17 cellular contexts compared by ENCODE assay signal in genomic region chr5:14039576-14039975, GRCh38.
DNase-seq lines count a peak whose midpoint lies in the region; ATAC-seq and TF ChIP-seq lines count a peak whose summit lies in the region.
"Had no signal": no experiment of that assay in that cellular context is flagged by ENCODE, and none has a peak within 500 bp of the region (broad histone marks: within the 10 kb centered on the region; RNA-seq: fewer than 3 reads in every experiment).

No MANE protein-coding gene starts in this region.

- no peak overlapping the region for H3K4me3 Mint-ChIP-seq in activated naive CD8-positive, alpha-beta T cell treated with anti-CD3 and anti-CD28 coated beads, Interleukin-2, amount 50 U/mL, for 24 hours

- H3K9me3 ChIP-seq in HUES48 (ENCODE audit: control insufficient read depth, insufficient read depth, low read length) = no peaks in the 10 kb centered on the region
- H3K9me3 ChIP-seq in mammary epithelial cell (replicated peaks; ENCODE audit: insufficient read depth, low read length) = no peaks in the 10 kb centered on the region
- H3K9me3 ChIP-seq: ascending aorta, ovary had no signal

- H3K27me3 ChIP-seq in BJ (ENCODE audit: control insufficient read depth, insufficient read depth, low read length) (no peaks in the 10 kb centered on the region), HUES48 (ENCODE audit: control insufficient read depth, insufficient read depth, low read length) (peaks cover 3% of the 10 kb centered on the region; the same call in 1 of the 2 replicates), mammary epithelial cell (ENCODE audit: insufficient read depth, low read length) (no peaks in the 10 kb centered on the region), mesendoderm (ENCODE audit: insufficient read depth, low read length, poor library complexity) (no peaks in the 10 kb centered on the region)
- H3K27me3 ChIP-seq: ascending aorta, ovary had no signal

- no peaks in the 10 kb centered on the region for H3K79me1 ChIP-seq in mesendoderm (ENCODE audit: low read length)

- BruUV-seq in mammary epithelial cell (replicated peaks; lab: Mats Ljungman, UMichigan) = no TSS peak

- in situ Hi-C loops in mammary epithelial cell (cut with MboI; ENCODE audit: low sequenced_read_pairs in 2 of 2) = no loop called here

- H3K27ac ChIP-seq in HUES48 (ENCODE audit: low read depth, low read length) (peak overlapping the region; percentile 86), mammary epithelial cell (ENCODE audit: insufficient read depth, low read depth, low read length) (peak overlapping the region; percentile 93), mesendoderm (ENCODE audit: low read depth, low read length) (no peak overlapping the region)
- H3K27ac ChIP-seq: ascending aorta, dorsolateral prefrontal cortex, ovary had no signal

- WGBS in mammary epithelial cell (ENCODE audit: low coverage, missing lambda C conversion rate) = 7% methylated on average over 1 of the region's 1 CpG
- WGBS in mesendoderm (ENCODE audit: extremely low coverage, insufficient coverage, low lambda C conversion rate) = no CpG with 5 or more reads among the region's 1 CpG

- CTCF ChIA-PET in BJ (lab: Yijun Ruan, JAX) (interaction anchor here (0.6 to 1.2 kb wide), 4 partner anchors 23 to 230 kb away, joined by 3 to 4 read pairs (median 3); no protein-coding TSS in a partner anchor), mammary epithelial cell (lab: Charles Lee; ENCODE audit: low non-redundant PET) (no interaction called here)

- TF ChIP-seq CTCF in BJ (IDR thresholded peaks at IDR 0.05; ENCODE audit: insufficient read depth, low read depth, low read length) (no peak), mammary epithelial cell (conservative IDR thresholded peaks at IDR 0.05 in 1 of 2, IDR thresholded peaks at IDR 0.05 in 1 of 2; ENCODE audit: extremely low read depth in 1 of 2, insufficient read depth in 1 of 2, low read depth in 1 of 2, low read length in 2 of 2) (no peak)

- DNase-seq in BJ (ENCODE audit: low read depth) = peak; percentile 57
- peak; percentile 87 for DNase-seq in mammary epithelial cell
- DNase-seq in mesendoderm = peak; percentile 46
- no peak for DNase-seq in activated naive CD8-positive, alpha-beta T cell treated with anti-CD3 and anti-CD28 coated beads, Interleukin-2, amount 50 U/mL, for 24 hours
- DNase-seq in head of caudate nucleus = no peak
- no peak for DNase-seq in stimulated activated naive CD8-positive, alpha-beta T cell treated with anti-CD3 and anti-CD28 coated beads, Interleukin-15, Interleukin-2, amounts not matched to agents 100 U/mL and 50 U/mL, for 24 hours
- no peak for DNase-seq in stimulated activated naive CD4-positive, alpha-beta T cell treated with Interleukin-2 at 50 U/mL for 16 hours (lab: John Stamatoyannopoulos, UW)
- DNase-seq: activated CD8-positive, alpha-beta memory T cell treated with anti-CD3 and anti-CD28 coated beads for 24 hours; activated gamma-delta T cell; C1 segment of cervical spinal cord; DMS79 treated with DMSO at 0.1 percent for 48 hours; dorsolateral prefrontal cortex; foreskin melanocyte; ovary; substantia nigra had no signal

- ATAC-seq in activated naive CD8-positive, alpha-beta T cell treated with anti-CD3 and anti-CD28 coated beads, Interleukin-2, amount 50 U/mL, for 24 hours = no peak
- no peak for ATAC-seq in stimulated activated naive CD8-positive, alpha-beta T cell treated with anti-CD3 and anti-CD28 coated beads, Interleukin-15, Interleukin-2, amounts not matched to agents 100 U/mL and 50 U/mL, for 24 hours

- no peak overlapping the region for H3K23ac ChIP-seq in mesendoderm (ENCODE audit: low read length)

- no peak overlapping the region for H2BK15ac ChIP-seq in mesendoderm (replicated peaks; ENCODE audit: low read depth)

- no peaks in the 10 kb centered on the region for H3K36me3 Mint-ChIP-seq in activated naive CD8-positive, alpha-beta T cell treated with anti-CD3 and anti-CD28 coated beads, Interleukin-2, amount 50 U/mL, for 24 hours (ENCODE audit: low read depth)

- H3K79me2 ChIP-seq in mammary epithelial cell (ENCODE audit: insufficient read depth, low read length) (no peaks in the 10 kb centered on the region), mesendoderm (ENCODE audit: control insufficient read depth, insufficient read depth, low read length) (no peaks in the 10 kb centered on the region)

- H3K27me3 Mint-ChIP-seq in activated naive CD8-positive, alpha-beta T cell treated with anti-CD3 and anti-CD28 coated beads, Interleukin-2, amount 50 U/mL, for 24 hours = peaks cover 20% of the 10 kb centered on the region

- peak overlapping the region; percentile 4 for H3K18ac ChIP-seq in mesendoderm (ENCODE audit: low read length)

- H4K8ac ChIP-seq in mesendoderm (ENCODE audit: low read depth, low read length) = no peak overlapping the region

- H4K20me1 ChIP-seq in mammary epithelial cell (ENCODE audit: insufficient read depth, low read length) = no peaks in the 10 kb centered on the region

- peaks cover 34% of the 10 kb centered on the region for H3K4me1 ChIP-seq in HUES48 (ENCODE audit: control insufficient read depth, insufficient read depth, low read length)
- peaks cover 56% of the 10 kb centered on the region for H3K4me1 ChIP-seq in mammary epithelial cell (ENCODE audit: insufficient read depth, low read length)
- peaks cover 5% of the 10 kb centered on the region for H3K4me1 ChIP-seq in mesendoderm (ENCODE audit: control insufficient read depth, low read depth, low read length)

- H3K56ac ChIP-seq in mesendoderm (ENCODE audit: low read length) = no peak overlapping the region

- H3K9me3 Mint-ChIP-seq in activated naive CD8-positive, alpha-beta T cell treated with anti-CD3 and anti-CD28 coated beads, Interleukin-2, amount 50 U/mL, for 24 hours = no peaks in the 10 kb centered on the region

- H3K4me1 Mint-ChIP-seq in activated naive CD8-positive, alpha-beta T cell treated with anti-CD3 and anti-CD28 coated beads, Interleukin-2, amount 50 U/mL, for 24 hours = peaks cover 5% of the 10 kb centered on the region

- POLR2A ChIA-PET in BJ (lab: Charles Lee) = interaction anchor here (0.5 kb wide), 1 partner anchor 12 kb away, joined by 3 read pairs; no protein-coding TSS in a partner anchor

- no peak overlapping the region for H2BK120ac ChIP-seq in mesendoderm (ENCODE audit: low read depth, low read length)

- intact Hi-C loops in mammary epithelial cell (cut with micrococcal nuclease) (no loop called here), head of caudate nucleus (cut with DNase I) (no loop called here)

- dilution Hi-C loops in mammary epithelial cell (cut with HindIII; ENCODE audit: low sequenced_read_pairs) = no loop called here

- H3K4me2 ChIP-seq in mammary epithelial cell (ENCODE audit: insufficient read depth, low read depth, low read length) (peak overlapping the region; percentile 39), mesendoderm (ENCODE audit: low read length) (no peak overlapping the region)

- H3K27ac Mint-ChIP-seq in activated naive CD8-positive, alpha-beta T cell treated with anti-CD3 and anti-CD28 coated beads, Interleukin-2, amount 50 U/mL, for 24 hours = no peak overlapping the region

- no peak overlapping the region for H4K5ac ChIP-seq in mesendoderm (ENCODE audit: low read length)

- no peak overlapping the region for H2AK5ac ChIP-seq in mesendoderm (ENCODE audit: low read length)

- no peak overlapping the region for H3K4me3 ChIP-seq in BJ (ENCODE audit: low read depth, low read length)
- H3K4me3 ChIP-seq in HUES48 (ENCODE audit: low read depth, low read length) = no peak overlapping the region
- H3K4me3 ChIP-seq in mammary epithelial cell (replicated peaks in 1 of 3; ENCODE audit: insufficient read depth in 1 of 3, low read depth in 2 of 3, low read length in 3 of 3) = no peak overlapping the region
- H3K4me3 ChIP-seq in mesendoderm (ENCODE audit: low read length) = no peak overlapping the region
- H3K4me3 ChIP-seq: ascending aorta, dorsolateral prefrontal cortex, ovary had no signal

- H2AFZ ChIP-seq in mammary epithelial cell (ENCODE audit: low read depth, low read length) = peak overlapping the region; percentile 34

- no peak overlapping the region for H3K4ac ChIP-seq in mesendoderm (ENCODE audit: low read depth, low read length)

- H3K9ac ChIP-seq in HUES48 (ENCODE audit: low read depth, low read length) (no peak overlapping the region), mammary epithelial cell (ENCODE audit: insufficient read depth, low read length) (peak overlapping the region; percentile 69), mesendoderm (ENCODE audit: low read length) (no peak overlapping the region)

- H3K36me3 ChIP-seq in BJ (ENCODE audit: control insufficient read depth, insufficient read depth, low read length) (no peaks in the 10 kb centered on the region), HUES48 (ENCODE audit: control insufficient read depth, insufficient read depth, low read length) (no peaks in the 10 kb centered on the region), mammary epithelial cell (ENCODE audit: insufficient read depth, low read length) (no peaks in the 10 kb centered on the region), mesendoderm (ENCODE audit: control insufficient read depth, insufficient read depth, low read length) (no peaks in the 10 kb centered on the region)
- H3K36me3 ChIP-seq: ascending aorta, ovary had no signal

- no peak overlapping the region for H2BK5ac ChIP-seq in mesendoderm (ENCODE audit: low read length)

Comparison
In these comparisons a context has a peak if more than half of its experiments do, and no peak if none do; other contexts are left out.
1. DNase-seq: peak in BJ (single experiment), mammary epithelial cell (single experiment) and mesendoderm (single experiment); none in activated naive CD8-positive, alpha-beta T cell treated with anti-CD3 and anti-CD28 coated beads, Interleukin-2, amount 50 U/mL, for 24 hours (single experiment), head of caudate nucleus (0 of 42), stimulated activated naive CD8-positive, alpha-beta T cell treated with anti-CD3 and anti-CD28 coated beads, Interleukin-15, Interleukin-2, amounts not matched to agents 100 U/mL and 50 U/mL, for 24 hours (single experiment) and stimulated activated naive CD4-positive, alpha-beta T cell treated with Interleukin-2 at 50 U/mL for 16 hours (single experiment).